Comparison of ENCODE assay signal across 8 cellular contexts in genomic region chr1:152035406-152036315, GRCh38.
DNase-seq lines count a peak whose midpoint lies in the region; ATAC-seq and TF ChIP-seq lines count a peak whose summit lies in the region.

No MANE protein-coding gene starts in this region.

- CTCF ChIA-PET in AG04449 (lab: Yijun Ruan, JAX), result interaction anchor here (0.7 to 4.4 kb wide), 14 partner anchors 10 to 423 kb away, joined by 3 to 59 read pairs (median 8); no protein-coding TSS in a partner anchor
- CTCF ChIA-PET in HEK293 (lab: Yijun Ruan, JAX), result interaction anchor here (0.6 to 4.0 kb wide), 16 partner anchors 11 to 423 kb away, joined by 3 to 44 read pairs (median 5); no protein-coding TSS in a partner anchor

- no peaks in the 10 kb centered on the region for H3K27me3 Mint-ChIP-seq in T-helper 1 cell treated with Interleukin-12 subunit alpha and Interleukin-12 subunit beta and Interleukin-4 antibody, amounts not matched to agents 30 μg/mL and 1 μg/mL, for 36 hours (ENCODE audit: low read depth)
- no peaks in the 10 kb centered on the region for H3K27me3 Mint-ChIP-seq in nephron progenitor cell (ENCODE audit: low read depth, poor library complexity)

- peaks cover 36% of the 10 kb centered on the region for H3K4me1 Mint-ChIP-seq in T-helper 1 cell treated with Interleukin-12 subunit alpha and Interleukin-12 subunit beta and Interleukin-4 antibody, amounts not matched to agents 30 μg/mL and 1 μg/mL, for 36 hours (ENCODE audit: low read depth)
- peaks cover 45% of the 10 kb centered on the region for H3K4me1 Mint-ChIP-seq in nephron progenitor cell

- peaks cover 48% of the 10 kb centered on the region for H3K36me3 Mint-ChIP-seq in T-helper 1 cell treated with Interleukin-12 subunit alpha and Interleukin-12 subunit beta and Interleukin-4 antibody, amounts not matched to agents 30 μg/mL and 1 μg/mL, for 36 hours (ENCODE audit: low read depth)
- peaks cover 31% of the 10 kb centered on the region for H3K36me3 Mint-ChIP-seq in nephron progenitor cell (ENCODE audit: low read depth)

- peak overlapping the region; percentile 78 for H3K27ac ChIP-seq in HEK293 (ENCODE audit: extremely low read depth, low read depth, low read length)

- DNase-seq in AG04449 (ENCODE audit: low read depth, low spot score) (no peak), epithelial cell of esophagus (ENCODE audit: low read depth) (no peak), nephron progenitor cell (peak; percentile 8), cerebellar nuclear complex (lab: John Stamatoyannopoulos, UW) (no peak), ecto neural progenitor cell (ENCODE audit: low spot score) (no peak)

- no peaks in the 10 kb centered on the region for H3K9me3 ChIP-seq in HEK293 (ENCODE audit: control insufficient read depth, insufficient read depth, low read depth, low read length)

- TF ChIP-seq CTCF in AG04449 (IDR thresholded peaks at IDR 0.05; ENCODE audit: insufficient read depth, low read length, missing control alignments) (no peak), HEK293 (tag by site-specific recombination; IDR thresholded peaks at IDR 0.05) (peak; percentile 12; the same call in 1 of the 2 replicates), epithelial cell of esophagus (IDR thresholded peaks at IDR 0.05; ENCODE audit: insufficient read depth, low read depth, low read length, missing control alignments) (no peak), nephron progenitor cell (IDR thresholded peaks at IDR 0.05) (no peak)

- H3K9me3 Mint-ChIP-seq in T-helper 1 cell treated with Interleukin-12 subunit alpha and Interleukin-12 subunit beta and Interleukin-4 antibody, amounts not matched to agents 30 μg/mL and 1 μg/mL, for 36 hours, result no peaks in the 10 kb centered on the region
- no peaks in the 10 kb centered on the region for H3K9me3 Mint-ChIP-seq in nephron progenitor cell

- peaks cover 0 to 27% of the 10 kb centered on the region in 2 experiments; a peak in 1 of 3 replicates for H3K36me3 ChIP-seq in HEK293 (ENCODE audit: control insufficient read depth in 2 of 2, insufficient read depth in 1 of 2, low read length in 2 of 2)

- ATAC-seq in GM19467 (IDR thresholded peaks at IDR 0.05; ENCODE audit: unreplicated experiment), result no peak

- H3K4me1 ChIP-seq in HEK293 (ENCODE audit: control insufficient read depth, insufficient read depth, low read length), result no peaks in the 10 kb centered on the region; the same call in 1 of the 2 replicates

- H3K4me3 ChIP-seq in AG04449 (ENCODE audit: low read depth, low read length) (peak overlapping the region; percentile 82), HEK293 (ENCODE audit: low read depth, low read length) (peak overlapping the region; percentile 70), epithelial cell of esophagus (ENCODE audit: low read length) (peak overlapping the region; percentile 93)

- POLR2A ChIA-PET in AG04449 (lab: Yijun Ruan, JAX) (interaction anchor here (0.7 to 2.3 kb wide), 4 partner anchors 11 to 46 kb away, joined by 3 to 37 read pairs (median 6); partner anchors contain the start of gene S100A10), HEK293 (lab: Yijun Ruan, JAX) (interaction anchor here (4.3 kb wide), 1 partner anchor 12 kb away, joined by 68 read pairs; no protein-coding TSS in a partner anchor)

- peak overlapping the region; percentile 97 for H3K4me3 Mint-ChIP-seq in T-helper 1 cell treated with Interleukin-12 subunit alpha and Interleukin-12 subunit beta and Interleukin-4 antibody, amounts not matched to agents 30 μg/mL and 1 μg/mL, for 36 hours
- peak overlapping the region; percentile 97 for H3K4me3 Mint-ChIP-seq in nephron progenitor cell

- H3K27ac Mint-ChIP-seq in T-helper 1 cell treated with Interleukin-12 subunit alpha and Interleukin-12 subunit beta and Interleukin-4 antibody, amounts not matched to agents 30 μg/mL and 1 μg/mL, for 36 hours, result peak overlapping the region; percentile 93
- H3K27ac Mint-ChIP-seq in nephron progenitor cell, result peak overlapping the region; percentile 99

TF ChIP-seq in HEK293, 187 proteins besides CTCF, POLR2A, EP300 and RAD21 (continues in another document):
- TF ChIP-seq ZNF654 (tag by site-specific recombination; IDR thresholded peaks at IDR 0.05; ENCODE audit: low read depth), result no peak
- peak; percentile 17; the same call in 1 of the 2 replicates for TF ChIP-seq ZBTB8A (tag by site-specific recombination; IDR thresholded peaks at IDR 0.05)
- 0 out of 2 replicates have a peak, but pooled peaks have one; percentile 2 for TF ChIP-seq IKZF3 (tag by site-specific recombination; IDR thresholded peaks at IDR 0.05)
- TF ChIP-seq SETDB1 (IDR thresholded peaks at IDR 0.05; ENCODE audit: insufficient read length, low read length), result no peak
- TF ChIP-seq ZNF558 (tag by site-specific recombination; IDR thresholded peaks at IDR 0.05), result no peak
- peak; percentile 5; the same call in 1 of the 2 replicates for TF ChIP-seq ZNF366 (tag by site-specific recombination; conservative IDR thresholded peaks at IDR 0.05)
- TF ChIP-seq ZNF26 (tag by site-specific recombination; IDR thresholded peaks at IDR 0.05), result no peak
- TF ChIP-seq PRDM6 (tag by site-specific recombination; IDR thresholded peaks at IDR 0.05), result peak; percentile 63
- no peak for TF ChIP-seq ZBTB26 (tag by site-specific recombination; optimal IDR thresholded peaks at IDR 0.05)
- TF ChIP-seq KLF9 (tag by site-specific recombination; IDR thresholded peaks at IDR 0.05; ENCODE audit: low read depth), result peak; percentile 74; the same call in 1 of the 2 replicates
- TF ChIP-seq AEBP2 (tag by site-specific recombination; IDR thresholded peaks at IDR 0.05; ENCODE audit: borderline replicate concordance), result no peak
- TF ChIP-seq ZFP37 (tag by site-specific recombination; IDR thresholded peaks at IDR 0.05), result no peak
- TF ChIP-seq ZNF580 (tag by site-specific recombination; IDR thresholded peaks at IDR 0.05), result no peak
